ENCODE assay signal across 8 cellular contexts in genomic region chr12:49098035-49098451, GRCh38. TPM values are rescaled to one million over a fixed set of nuclear protein-coding genes. Genes with fewer than 3 reads are reported as not detected.
DNase-seq lines count a peak whose midpoint lies in the region; ATAC-seq and TF ChIP-seq lines count a peak whose summit lies in the region.

No MANE protein-coding gene starts in this region.

- peaks cover 3% of the 10 kb centered on the region for H3K27me3 ChIP-seq in ovary

- TF ChIP-seq EP300 in ovary (IDR thresholded peaks at IDR 0.05): no peak

- no peak for TF ChIP-seq POLR2A in ovary (IDR thresholded peaks at IDR 0.05)

- H3K4me1 ChIP-seq in ovary (ENCODE audit: insufficient read depth): no peaks in the 10 kb centered on the region

- no peak overlapping the region for H3K4me3 ChIP-seq in fibroblast of mammary gland (ENCODE audit: control insufficient read depth, low read depth, low read length)
- no peak overlapping the region for H3K4me3 ChIP-seq in ovary

- WGBS in ovary, 3 donors: 61 to 69% (median 67%) methylated on average over 4 of the region's 4 CpGs

- H3K36me3 ChIP-seq in ovary: no peaks in the 10 kb centered on the region

- no peaks in the 10 kb centered on the region for H3K9me3 ChIP-seq in ovary

- H3K27ac ChIP-seq in ovary: no peak overlapping the region

- DNase-seq in SIG-M5 treated with dmso at 0.1 percent for 504 hours (lab: John Stamatoyannopoulos, UW; ENCODE audit: unreplicated experiment): peak; percentile 56
- no peak for DNase-seq in SIG-M5 (lab: John Stamatoyannopoulos, UW)
- DNase-seq in NCI-H82 (lab: John Stamatoyannopoulos, UW): peak; percentile 75
- peak; percentile 65 for DNase-seq in activated T-cell treated with anti-CD3 and anti-CD28 coated beads, Interleukin-2, amount 50 U/mL, for 1 hour
- peak; percentile 47 for DNase-seq in fibroblast of mammary gland (ENCODE audit: low read depth)
- DNase-seq in ovary: peak in 2 of 5 donors; percentile 49 to 55
- DNase-seq in middle frontal gyrus (ENCODE audit: extremely low spot score, low spot score): no peak

- intact Hi-C loops in ovary (cut with DNase I): loop anchor here in 1 of 4 donors (10.0 kb wide), 1 partner anchor 137 kb away; no protein-coding TSS in a partner anchor

- TF ChIP-seq CTCF in fibroblast of mammary gland (conservative IDR thresholded peaks at IDR 0.05; ENCODE audit: control insufficient read depth, insufficient read depth, low read depth, low read length) (peak; percentile 81), ovary (IDR thresholded peaks at IDR 0.05) (peak; percentile 31 to 54 (median 53))

- ATAC-seq in HG03442 (IDR thresholded peaks at IDR 0.05; ENCODE audit: unreplicated experiment): no peak

RNA-seq across cellular contexts. Expression of gene DHH, which starts 3.4 kb away (rescaled TPM):
- total RNA-seq in ovary: 1 to 10 TPM in 1 of 7 donors, under 1 TPM in 6; 0.20 to 1.1 (median 0.45) TPM
- polyA plus RNA-seq in ovary: 1 to 10 TPM; 1.0 to 1.4 TPM

RNA-seq across cellular contexts. Expression of gene LMBR1L, which starts 12.6 kb away (rescaled TPM):
- total RNA-seq in ovary: 10 to 100 TPM; 66.3 to 95.8 (median 69.5) TPM
- polyA plus RNA-seq in ovary: 10 to 100 TPM; 63.8 to 65.7 TPM

RNA-seq across cellular contexts. Expression of gene RHEBL1, which starts 28.3 kb away (rescaled TPM):
- under 1 TPM in 5 of 7 donors, not detected in 2; 0.18 to 0.60 (median 0.34) TPM for total RNA-seq in ovary
- 1 to 10 TPM in 1 of 2 donors, under 1 TPM in 1; 1.00 to 1.2 TPM for polyA plus RNA-seq in ovary

RNA-seq across cellular contexts. Expression of gene TUBA1B, which starts 33.2 kb away (rescaled TPM):
- total RNA-seq in ovary: 100 to 1,000 TPM; 326 to 647 (median 340) TPM
- 100 to 1,000 TPM; 281 to 705 TPM for polyA plus RNA-seq in ovary

RNA-seq across cellular contexts. Expression of gene KMT2D, which starts 37.4 kb away (rescaled TPM):
- total RNA-seq in ovary: 10 to 100 TPM; 28.3 to 97.0 (median 79.1) TPM
- polyA plus RNA-seq in ovary: 10 to 100 TPM; 35.5 to 51.8 TPM

Comparison
In these comparisons a context has a peak if more than half of its experiments do, and no peak if none do; other contexts are left out.
1. DNase-seq: peak in SIG-M5 treated with dmso at 0.1 percent for 504 hours (single experiment), NCI-H82 (single experiment), activated T-cell treated with anti-CD3 and anti-CD28 coated beads, Interleukin-2, amount 50 U/mL, for 1 hour (single experiment) and fibroblast of mammary gland (single experiment); none in SIG-M5 (single experiment) and middle frontal gyrus (single experiment).